In genomic region chr9:124309665-124310064, GRCh38 we compare ENCODE assay signal across 10 cellular contexts. TPM values are rescaled to one million over a fixed set of nuclear protein-coding genes. Genes with fewer than 3 reads are reported as not detected.
A peak's percentile ranks its signal among the peaks of the same experiment; 100 is the strongest.
DNase-seq lines count a peak whose midpoint lies in the region; ATAC-seq lines count a peak whose summit lies in the region.
"Had no signal": no experiment of that assay in that cellular context is flagged by ENCODE, and none has a peak within 500 bp of the region (broad histone marks: within the 10 kb centered on the region; RNA-seq: fewer than 3 reads in every experiment).

No MANE protein-coding gene starts in this region.

- H2BK120ac ChIP-seq in mesenchymal stem cell (ENCODE audit: low read depth, low read length), result peak overlapping the region; percentile 59

- H3K4ac ChIP-seq in mesenchymal stem cell (ENCODE audit: low read depth in 1 of 2, low read length in 2 of 2), result peak overlapping the region; percentile 29 to 88

- H2BK5ac ChIP-seq in mesenchymal stem cell (ENCODE audit: low read depth, low read length, poor library complexity, severe bottlenecking), result peak overlapping the region; percentile 94

- H3K9me3 ChIP-seq in mesenchymal stem cell (ENCODE audit: control insufficient read depth, low read length), result no peaks in the 10 kb centered on the region

- H3K27ac ChIP-seq in mesenchymal stem cell (ENCODE audit: low read length, poor library complexity, severe bottlenecking), result peak overlapping the region; percentile 93

- H3K4me1 ChIP-seq in mesenchymal stem cell (ENCODE audit: control insufficient read depth, insufficient read depth, low read depth, low read length), result peaks cover 45% of the 10 kb centered on the region

- peak overlapping the region; percentile 5 for H3K9ac ChIP-seq in mesenchymal stem cell (ENCODE audit: low read length)

- H2AFZ ChIP-seq in mesenchymal stem cell (ENCODE audit: low read depth, low read length), result no peak overlapping the region

- no peak overlapping the region for H3K4me3 ChIP-seq in mesenchymal stem cell (ENCODE audit: insufficient read depth in 1 of 2, low read depth in 1 of 2, low read length in 2 of 2)

- peak overlapping the region; percentile 88 for H4K91ac ChIP-seq in mesenchymal stem cell (ENCODE audit: low read length)

- H3K27me3 ChIP-seq in mesenchymal stem cell (ENCODE audit: control insufficient read depth in 1 of 2, insufficient read depth in 1 of 2, low read length in 2 of 2), result no peaks in the 10 kb centered on the region

- H2BK15ac ChIP-seq in mesenchymal stem cell (ENCODE audit: low read depth, poor library complexity, severe bottlenecking), result peak overlapping the region; percentile 88

- no peak for ATAC-seq in GM19395 (IDR thresholded peaks at IDR 0.05; ENCODE audit: unreplicated experiment)

- no peak overlapping the region for H3K14ac ChIP-seq in mesenchymal stem cell (ENCODE audit: low read length in 2 of 2)

- peaks cover 71 to 85% of the 10 kb centered on the region in 2 experiments for H3K36me3 ChIP-seq in mesenchymal stem cell (ENCODE audit: control insufficient read depth in 1 of 2, insufficient read depth in 2 of 2, low read depth in 1 of 2, low read length in 2 of 2)

- peak overlapping the region; percentile 96 for H2AK5ac ChIP-seq in mesenchymal stem cell (ENCODE audit: low read length, severe bottlenecking)

- peaks cover 30% of the 10 kb centered on the region for H3K79me1 ChIP-seq in mesenchymal stem cell (replicated peaks; ENCODE audit: low read length, poor library complexity, severe bottlenecking)

- no peak overlapping the region for H3K23ac ChIP-seq in mesenchymal stem cell (ENCODE audit: low read length in 2 of 2)

- H4K8ac ChIP-seq in mesenchymal stem cell (ENCODE audit: low read length), result peak overlapping the region; percentile 84

- H2BK12ac ChIP-seq in mesenchymal stem cell (ENCODE audit: low read length in 2 of 2), result peak overlapping the region; percentile 11 to 47

- 11% methylated on average over 14 of the region's 14 CpGs for WGBS in mesenchymal stem cell

- DNase-seq in AG08396 (ENCODE audit: low spot score) (peak; percentile 92), LoVo (ENCODE audit: low spot score) (peak; percentile 66), dermis blood vessel endothelial cell (peak; percentile 96), mesenchymal stem cell (peak; percentile 93), NCI-H510A (lab: John Stamatoyannopoulos, UW) (no peak), NCI-H345 treated with DMSO at 0.1 percent for 48 hours (lab: John Stamatoyannopoulos, UW; ENCODE audit: unreplicated experiment) (no peak), SIG-M5 treated with dmso at 0.1 percent for 504 hours (lab: John Stamatoyannopoulos, UW; ENCODE audit: unreplicated experiment) (no peak)
- DNase-seq: effector memory CD4-positive, alpha-beta T cell; NCI-H510A treated with DMSO at 0.1 percent for 48 hours had no signal

- H3K4me2 ChIP-seq in mesenchymal stem cell (ENCODE audit: low read length, poor library complexity, severe bottlenecking), result no peak overlapping the region

- H3K18ac ChIP-seq in mesenchymal stem cell (ENCODE audit: low read depth in 1 of 2, low read length in 2 of 2), result peak overlapping the region in 1 of 2 experiments; percentile 63

RNA-seq across cellular contexts. Expression of gene NEK6, which starts 51.9 kb away (rescaled TPM):
- total RNA-seq in dermis blood vessel endothelial cell, result 18.7 and 25.6 TPM in 2 replicates
- polyA plus RNA-seq in mesenchymal stem cell (2013, experiment 1 of 2), result 99.8 TPM
- 97.5 TPM for polyA plus RNA-seq in mesenchymal stem cell (2013, experiment 2 of 2)

Comparison
In these comparisons a context has a peak if more than half of its experiments do, and no peak if none do; other contexts are left out.
1. DNase-seq: peak in AG08396 (single experiment), LoVo (single experiment), dermis blood vessel endothelial cell (single experiment) and mesenchymal stem cell (single experiment); none in NCI-H510A (single experiment), NCI-H345 treated with DMSO at 0.1 percent for 48 hours (single experiment) and SIG-M5 treated with dmso at 0.1 percent for 504 hours (single experiment).